In genomic region chr2:56132138-56132537, GRCh38 we compare ENCODE assay signal across 8 cellular contexts. TPM values are rescaled to one million over a fixed set of nuclear protein-coding genes. Genes with fewer than 3 reads are reported as not detected.
DNase-seq lines count a peak whose midpoint lies in the region; TF ChIP-seq lines count a peak whose summit lies in the region.

No MANE protein-coding gene starts in this region.

- no peak overlapping the region for H3K4me3 ChIP-seq in GM12875 (ENCODE audit: low read depth, low read length)
- H3K4me3 ChIP-seq in WERI-Rb-1 (ENCODE audit: low read depth, low read length): no peak overlapping the region
- H3K4me3 ChIP-seq in lower leg skin (ENCODE audit: low read depth, poor library complexity, severe bottlenecking): no peak overlapping the region

- no peaks in the 10 kb centered on the region for H3K27me3 Mint-ChIP-seq in activated T-helper 2 cell treated with anti-CD3 and anti-CD28 coated beads, Interferon-gamma antibody, Interleukin-2, Interleukin-4, amounts not matched to agents 10 μg/mL and 5 μg/mL and 100 μg/mL, durations not matched to agents 14 hours and 24 hours and 36 hours (ENCODE audit: low read depth)

- no peaks in the 10 kb centered on the region for H3K27me3 ChIP-seq in WERI-Rb-1 (ENCODE audit: insufficient read depth, low read depth, severe bottlenecking)

- H3K27ac ChIP-seq in WERI-Rb-1: no peak overlapping the region

- DNase-seq in A172 (ENCODE audit: low spot score) (peak; percentile 60), NCI-H1417 (lab: John Stamatoyannopoulos, UW) (peak; percentile 46 to 87 (median 79)), WERI-Rb-1 (no peak), inferior parietal cortex (ENCODE audit: extremely low spot score) (peak; percentile 86), lower leg skin (ENCODE audit: low spot score in 2 of 2) (no peak)
- DNase-seq in stimulated activated CD4-positive, alpha-beta T cell treated with anti-CD3 and anti-CD28 coated beads, Interleukin-4, amount 100 ng/mL, for 1 hour: no peak
- DNase-seq in activated T-helper 2 cell treated with anti-CD3 and anti-CD28 coated beads, Interferon-gamma antibody, Interleukin-2, Interleukin-4, amounts not matched to agents 10 μg/mL and 5 μg/mL and 100 μg/mL, durations not matched to agents 14 hours and 24 hours and 36 hours (ENCODE audit: low spot score): no peak

- no peak overlapping the region for H3K27ac Mint-ChIP-seq in activated T-helper 2 cell treated with anti-CD3 and anti-CD28 coated beads, Interferon-gamma antibody, Interleukin-2, Interleukin-4, amounts not matched to agents 10 μg/mL and 5 μg/mL and 100 μg/mL, durations not matched to agents 14 hours and 24 hours and 36 hours

- intact Hi-C loops in lower leg skin (cut with DNase I; ENCODE audit: low total_unique reads): no loop called here
- intact Hi-C loops in activated T-helper 2 cell treated with anti-CD3 and anti-CD28 coated beads, Interferon-gamma antibody, Interleukin-2, Interleukin-4, amounts not matched to agents 10 μg/mL and 5 μg/mL and 100 μg/mL, durations not matched to agents 14 hours and 24 hours and 36 hours (cut with micrococcal nuclease): loop anchor here (2.0 kb wide), 1 partner anchor 413 kb away; no protein-coding TSS in a partner anchor

- H3K36me3 Mint-ChIP-seq in activated T-helper 2 cell treated with anti-CD3 and anti-CD28 coated beads, Interferon-gamma antibody, Interleukin-2, Interleukin-4, amounts not matched to agents 10 μg/mL and 5 μg/mL and 100 μg/mL, durations not matched to agents 14 hours and 24 hours and 36 hours (ENCODE audit: low read depth): no peaks in the 10 kb centered on the region

- TF ChIP-seq CTCF in GM12875 (IDR thresholded peaks at IDR 0.05; ENCODE audit: borderline replicate concordance, insufficient read depth, low read depth, low read length): peak; percentile 12; the same call in 1 of the 2 replicates
- peak; percentile 23; the same call in 1 of the 2 replicates for TF ChIP-seq CTCF in WERI-Rb-1 (IDR thresholded peaks at IDR 0.05; ENCODE audit: low read depth, low read length)
- no peak for TF ChIP-seq CTCF in lower leg skin (IDR thresholded peaks at IDR 0.05)

- no peaks in the 10 kb centered on the region for H3K4me1 Mint-ChIP-seq in activated T-helper 2 cell treated with anti-CD3 and anti-CD28 coated beads, Interferon-gamma antibody, Interleukin-2, Interleukin-4, amounts not matched to agents 10 μg/mL and 5 μg/mL and 100 μg/mL, durations not matched to agents 14 hours and 24 hours and 36 hours (ENCODE audit: low read depth)

- H3K9me3 Mint-ChIP-seq in activated T-helper 2 cell treated with anti-CD3 and anti-CD28 coated beads, Interferon-gamma antibody, Interleukin-2, Interleukin-4, amounts not matched to agents 10 μg/mL and 5 μg/mL and 100 μg/mL, durations not matched to agents 14 hours and 24 hours and 36 hours: no peaks in the 10 kb centered on the region

- H3K36me3 ChIP-seq in WERI-Rb-1: no peaks in the 10 kb centered on the region

- 0 to 2% methylated on average over 1 of the region's 1 CpG for WGBS in lower leg skin, 2 donors

- H3K9me3 ChIP-seq in WERI-Rb-1 (ENCODE audit: severe bottlenecking): no peaks in the 10 kb centered on the region

- no peak for TF ChIP-seq POLR2A in lower leg skin (IDR thresholded peaks at IDR 0.05)

- no peak overlapping the region for H3K4me3 Mint-ChIP-seq in activated T-helper 2 cell treated with anti-CD3 and anti-CD28 coated beads, Interferon-gamma antibody, Interleukin-2, Interleukin-4, amounts not matched to agents 10 μg/mL and 5 μg/mL and 100 μg/mL, durations not matched to agents 14 hours and 24 hours and 36 hours (ENCODE audit: low read depth)

RNA-seq across cellular contexts. Expression of gene CCDC85A, which starts 51.7 kb away (rescaled TPM):
- total RNA-seq in A172 (2014; rRNA removed; shearing (Covaris generic)): 13.1 and 14.0 TPM in 2 replicates
- 1 to 10 TPM; 2.7 to 3.7 (median 3.6) TPM for total RNA-seq in lower leg skin
- not detected in 2 replicates for total RNA-seq in activated T-helper 2 cell treated with anti-CD3 and anti-CD28 coated beads, Interferon-gamma antibody, Interleukin-2, Interleukin-4, amounts not matched to agents 10 μg/mL and 5 μg/mL and 100 μg/mL, durations not matched to agents 14 hours and 24 hours and 36 hours

Comparison
In these comparisons a context has a peak if more than half of its experiments do, and no peak if none do; other contexts are left out.
1. DNase-seq: peak in A172 (single experiment), NCI-H1417 (3 of 3) and inferior parietal cortex (single experiment); none in WERI-Rb-1 (single experiment), stimulated activated CD4-positive, alpha-beta T cell treated with anti-CD3 and anti-CD28 coated beads, Interleukin-4, amount 100 ng/mL, for 1 hour (single experiment), lower leg skin (0 of 2) and activated T-helper 2 cell treated with anti-CD3 and anti-CD28 coated beads, Interferon-gamma antibody, Interleukin-2, Interleukin-4, amounts not matched to agents 10 μg/mL and 5 μg/mL and 100 μg/mL, durations not matched to agents 14 hours and 24 hours and 36 hours (single experiment).
2. CTCF ChIP-seq: peak in GM12875 (single experiment) and WERI-Rb-1 (single experiment); none in lower leg skin (0 of 3).